1 cellular context compared by ENCODE assay signal in the genomic region with DNA sequence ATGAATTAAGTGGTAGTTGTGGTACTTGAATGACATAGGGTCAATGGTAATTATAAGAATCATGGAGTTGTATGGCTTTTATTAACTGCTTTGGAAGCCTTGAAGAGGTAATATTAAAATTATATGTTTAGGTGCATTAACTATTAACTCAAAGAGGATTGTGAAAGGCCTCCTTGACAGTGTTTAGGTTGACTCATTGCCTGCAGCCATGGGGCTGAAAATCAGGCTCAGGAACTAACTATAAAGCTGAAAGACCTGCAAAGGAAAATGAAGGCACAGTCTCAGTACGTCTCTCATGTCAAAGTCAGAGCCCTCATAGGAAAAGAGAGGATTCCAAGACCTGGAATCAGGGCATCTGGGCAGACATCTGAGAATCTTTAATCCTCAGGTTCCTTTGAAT.
TF ChIP-seq lines count a peak whose summit lies in the region.

No MANE protein-coding gene starts in this region.

TF ChIP-seq in HepG2, 621 proteins besides CTCF, POLR2A, EP300 and RAD21 (continued from another document):
- TF ChIP-seq ZNF616 (CRISPR knock-in tag; IDR thresholded peaks at IDR 0.05; ENCODE audit: low read depth), result no peak
- TF ChIP-seq ZNF598 (CRISPR knock-in tag; IDR thresholded peaks at IDR 0.05; ENCODE audit: borderline replicate concordance), result no peak
- no peak for TF ChIP-seq ELF3 (CRISPR knock-in tag; IDR thresholded peaks at IDR 0.05)
- TF ChIP-seq ARHGAP35 (CRISPR knock-in tag; IDR thresholded peaks at IDR 0.05; ENCODE audit: borderline replicate concordance), result no peak
- TF ChIP-seq SRY (CRISPR knock-in tag; IDR thresholded peaks at IDR 0.05), result no peak
- no peak for TF ChIP-seq ZNF780A (CRISPR knock-in tag; IDR thresholded peaks at IDR 0.05)
- TF ChIP-seq ZNF335 (CRISPR knock-in tag; IDR thresholded peaks at IDR 0.05), result no peak
- TF ChIP-seq YEATS4 (CRISPR knock-in tag; IDR thresholded peaks at IDR 0.05; ENCODE audit: borderline replicate concordance), result no peak
